In genomic region chr11:99638073-99638553, GRCh38 we compare ENCODE assay signal across 1 cellular context.
A peak's percentile ranks its signal among the peaks of the same experiment; 100 is the strongest.
TF ChIP-seq lines count a peak whose summit lies in the region.

No MANE protein-coding gene starts in this region.

TF ChIP-seq in GM12878, 131 proteins besides CTCF, POLR2A, EP300 and RAD21 (continued from another document):
- TF ChIP-seq RELB (IDR thresholded peaks at IDR 0.05; ENCODE audit: low read depth) (peak; percentile 78), DPF2 (IDR thresholded peaks at IDR 0.05) (peak; percentile 89), BMI1 (IDR thresholded peaks at IDR 0.05; ENCODE audit: borderline replicate concordance) (peak; percentile 46; the same call in 1 of the 2 replicates), ATF3 (IDR thresholded peaks at IDR 0.05; ENCODE audit: borderline replicate concordance, extremely low read depth, low read depth, low read length) (no peak), NR2F1 (conservative IDR thresholded peaks at IDR 0.05) (peak; percentile 86), SMAD1 (IDR thresholded peaks at IDR 0.05; ENCODE audit: low read depth, partially characterized antibody) (peak; percentile 40), GATAD2B (conservative IDR thresholded peaks at IDR 0.05; ENCODE audit: low read depth) (peak; percentile 83; the same call in 1 of the 2 replicates), IKZF1 (conservative IDR thresholded peaks at IDR 0.05) (peak; percentile 83)
